ENCODE assay signal across 11 cellular contexts in the genomic region with DNA sequence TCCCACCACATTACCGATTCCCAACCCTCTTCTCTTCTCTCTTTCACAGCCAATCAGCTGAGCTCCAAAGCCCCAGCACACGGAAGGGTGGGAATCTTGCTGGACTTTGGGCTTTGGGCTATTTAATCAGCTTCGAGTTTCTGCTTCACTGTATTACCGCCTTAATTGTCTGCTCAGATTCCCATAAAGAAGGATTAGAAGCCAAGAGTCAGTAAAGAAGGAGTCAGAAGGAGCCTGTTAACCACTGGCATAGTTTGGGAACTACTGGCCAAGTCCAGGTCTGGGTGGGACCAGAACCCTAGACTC. TPM values are rescaled to one million over a fixed set of nuclear protein-coding genes. Genes with fewer than 3 reads are reported as not detected.
DNase-seq lines count a peak whose midpoint lies in the region; ATAC-seq, FAIRE-seq and TF ChIP-seq lines count a peak whose summit lies in the region.
"Had no signal": no experiment of that assay in that cellular context is flagged by ENCODE, and none has a peak within 500 bp of the region (broad histone marks: within the 10 kb centered on the region; RNA-seq: fewer than 3 reads in every experiment).

No MANE protein-coding gene starts in this region.

- no peak for TF ChIP-seq EP300 in H1 (IDR thresholded peaks at IDR 0.05; ENCODE audit: borderline replicate concordance in 1 of 2, low read depth in 2 of 2, low read length in 2 of 2)

- no peaks in the 10 kb centered on the region for H3K9me3 Mint-ChIP-seq in activated naive CD4-positive, alpha-beta T cell treated with anti-CD3 and anti-CD28 coated beads, Interleukin-2, amount 50 U/mL, for 72 hours
- no peaks in the 10 kb centered on the region for H3K9me3 Mint-ChIP-seq in stimulated activated memory B cell treated with anti-CD40 and anti-IgM and Interleukin-4, amounts not matched to agents 10 μg/mL and 1 μg/mL and 100 μg/mL, for 72 hours
- H3K9me3 Mint-ChIP-seq: activated T-cell treated with anti-CD3 and anti-CD28 coated beads, Interleukin-2, amount 50 U/mL, for 4 hours had no signal

- no peak overlapping the region for H3K14ac ChIP-seq in H1 (ENCODE audit: insufficient read length)

- CTCF ChIA-PET in H1 (lab: Charles Lee; ENCODE audit: partially characterized antibody): interaction anchor here (0.6 to 13.7 kb wide), 7 partner anchors 9 to 560 kb away, joined by 3 to 191 read pairs (median 3); a partner anchor contains a TSS

- H4K8ac ChIP-seq in H1 (ENCODE audit: extremely low read depth, insufficient read depth, low read length): no peak overlapping the region
- H4K8ac ChIP-seq in mesendoderm (ENCODE audit: low read depth, low read length): no peak overlapping the region

- H3K4ac ChIP-seq in H1 (replicated peaks; ENCODE audit: insufficient read length, low read depth, low read length) (no peak overlapping the region), mesendoderm (ENCODE audit: low read depth, low read length) (no peak overlapping the region)

- WGBS in H1 (ENCODE audit: extremely low coverage in 1 of 2, insufficient coverage in 1 of 2, insufficient read length in 1 of 2, insufficient replicate concordance in 2 of 2, low coverage in 1 of 2, low lambda C conversion rate in 2 of 2, missing lambda C conversion rate in 1 of 2), 2 experiments: 22% methylated on average over 4 of the region's 4 CpGs; no CpG with 5 or more reads in 1 of the 2 experiments
- WGBS in mesendoderm (ENCODE audit: extremely low coverage, insufficient coverage, low lambda C conversion rate): no CpG with 5 or more reads among the region's 4 CpGs

- no peaks in the 10 kb centered on the region; the same call in 1 of the 2 replicates for H3K79me1 ChIP-seq in H1 (ENCODE audit: low read depth, low read length)
- no peaks in the 10 kb centered on the region for H3K79me1 ChIP-seq in mesendoderm (ENCODE audit: low read length)

- H3K23ac ChIP-seq in H1 (ENCODE audit: insufficient read length) (no peak overlapping the region), mesendoderm (ENCODE audit: low read length) (no peak overlapping the region)

- intact Hi-C loops in left ventricle myocardium superior (cut with micrococcal nuclease) (loop anchor here (10.0 kb wide), 2 partner anchors 166 to 224 kb away; no protein-coding TSS in a partner anchor), upper lobe of right lung (cut with DNase I) (no loop called here)

- H2BK5ac ChIP-seq in H1 (ENCODE audit: low read depth, low read length) (0 out of 2 replicates have a peak overlapping the region, but pooled peaks have one; percentile 47), mesendoderm (ENCODE audit: low read length) (no peak overlapping the region)

- H3K18ac ChIP-seq in H1 (ENCODE audit: extremely low read depth, low read length) (0 out of 2 replicates have a peak overlapping the region, but pooled peaks have one; percentile 0), mesendoderm (ENCODE audit: low read length) (peak overlapping the region; percentile 16)

- no peaks in the 10 kb centered on the region for H3K36me3 ChIP-seq in cardiac muscle cell
- H3K36me3 ChIP-seq in H1 (ENCODE audit: control insufficient read depth in 2 of 4, insufficient read depth in 4 of 4, low read length in 3 of 4): peaks cover 5 to 15% (median 9%) of the 10 kb centered on the region in 4 experiments; a peak in 6 of 8 replicates
- peaks cover 25% of the 10 kb centered on the region for H3K36me3 ChIP-seq in mesendoderm (ENCODE audit: control insufficient read depth, insufficient read depth, low read length)
- peaks cover 16% of the 10 kb centered on the region for H3K36me3 ChIP-seq in upper lobe of right lung

- POLR2A ChIA-PET in H1 (lab: Charles Lee; ENCODE audit: partially characterized antibody): interaction anchor here (0.6 to 10.7 kb wide), 11 partner anchors 10 to 383 kb away, joined by 3 to 137 read pairs (median 3); no protein-coding TSS in a partner anchor

- H3K9me3 ChIP-seq in cardiac muscle cell (ENCODE audit: low read depth) (no peaks in the 10 kb centered on the region), H1 (ENCODE audit: insufficient read depth in 2 of 2, low read depth in 1 of 2, low read length in 1 of 2) (no peaks in the 10 kb centered on the region), upper lobe of right lung (no peaks in the 10 kb centered on the region)

- TF ChIP-seq RAD21 in H1 (IDR thresholded peaks at IDR 0.05 in 1 of 2, conservative IDR thresholded peaks at IDR 0.05 in 1 of 2; ENCODE audit: low read depth in 2 of 2, low read length in 2 of 2): no peak

- H3K9ac ChIP-seq in H1 (replicated peaks in 1 of 4; ENCODE audit: extremely low read depth in 1 of 4, low read depth in 3 of 4, low read length in 3 of 4) (no peak overlapping the region; a peak in 1 of 7 replicates), mesendoderm (ENCODE audit: low read length) (peak overlapping the region; percentile 100)

- H3K27ac Mint-ChIP-seq in activated naive CD4-positive, alpha-beta T cell treated with anti-CD3 and anti-CD28 coated beads, Interleukin-2, amount 50 U/mL, for 72 hours: no peak overlapping the region
- H3K27ac Mint-ChIP-seq in stimulated activated memory B cell treated with anti-CD40 and anti-IgM and Interleukin-4, amounts not matched to agents 10 μg/mL and 1 μg/mL and 100 μg/mL, for 72 hours: no peak overlapping the region
- H3K27ac Mint-ChIP-seq: naive thymus-derived CD4-positive, alpha-beta T cell had no signal

- H2BK120ac ChIP-seq in H1 (replicated peaks; ENCODE audit: low read depth, low read length): no peak overlapping the region
- H2BK120ac ChIP-seq in mesendoderm (ENCODE audit: low read depth, low read length): no peak overlapping the region

- H3K23me2 ChIP-seq in H1 (ENCODE audit: low read depth, low read length): peaks cover 24% of the 10 kb centered on the region

- no peak for TF ChIP-seq CTCF in cardiac muscle cell (IDR thresholded peaks at IDR 0.05; ENCODE audit: low read depth, low read length)
- TF ChIP-seq CTCF in H1 (IDR thresholded peaks at IDR 0.05; ENCODE audit: control extremely low read depth in 1 of 3, insufficient read depth in 1 of 3, low read depth in 1 of 3, low read length in 3 of 3): no peak
- TF ChIP-seq CTCF in upper lobe of right lung (IDR thresholded peaks at IDR 0.05): no peak

- no peak for TF ChIP-seq POLR2A in H1 (IDR thresholded peaks at IDR 0.05; ENCODE audit: control extremely low read depth in 1 of 2, low read depth in 2 of 2, low read length in 2 of 2)

- no peak overlapping the region for H3K56ac ChIP-seq in H1 (replicated peaks; ENCODE audit: insufficient read length, low read depth, low read length)
- H3K56ac ChIP-seq in mesendoderm (ENCODE audit: low read length): peak overlapping the region; percentile 94

- no peak overlapping the region for H2BK12ac ChIP-seq in H1 (ENCODE audit: low read depth, low read length)

- ATAC-seq in left ventricle myocardium superior (no peak), upper lobe of right lung (no peak)
- no peak for ATAC-seq in activated naive CD4-positive, alpha-beta T cell treated with anti-CD3 and anti-CD28 coated beads, Interleukin-2, amount 50 U/mL, for 72 hours
- no peak for ATAC-seq in stimulated activated memory B cell treated with anti-CD40 and anti-IgM and Interleukin-4, amounts not matched to agents 10 μg/mL and 1 μg/mL and 100 μg/mL, for 72 hours
- ATAC-seq: activated T-cell treated with anti-CD3 and anti-CD28 coated beads, Interleukin-2, amount 50 U/mL, for 4 hours; naive thymus-derived CD4-positive, alpha-beta T cell had no signal

- H3K79me2 ChIP-seq in H1 (ENCODE audit: control insufficient read depth in 1 of 2, insufficient read depth in 2 of 2, low read length in 2 of 2): peaks cover 85 to 95% of the 10 kb centered on the region in 2 experiments
- H3K79me2 ChIP-seq in mesendoderm (ENCODE audit: control insufficient read depth, insufficient read depth, low read length): peaks cover 94% of the 10 kb centered on the region

- no peak overlapping the region for H2BK20ac ChIP-seq in H1 (ENCODE audit: low read length)

- H3K4me1 ChIP-seq in cardiac muscle cell (ENCODE audit: low read depth) (peaks cover 56% of the 10 kb centered on the region), H1 (replicated peaks in 1 of 4; ENCODE audit: control insufficient read depth in 3 of 4, insufficient read depth in 4 of 4, low read length in 3 of 4) (peaks cover 13 to 36% (median 20%) of the 10 kb centered on the region in 4 experiments), mesendoderm (ENCODE audit: control insufficient read depth, low read depth, low read length) (peaks cover 19% of the 10 kb centered on the region), upper lobe of right lung (peaks cover 66% of the 10 kb centered on the region)

- H3K27me3 ChIP-seq in cardiac muscle cell (no peaks in the 10 kb centered on the region), H1 (replicated peaks in 1 of 4; ENCODE audit: control insufficient read depth in 3 of 4, extremely low read depth in 1 of 4, insufficient read depth in 3 of 4, low read length in 3 of 4) (peaks cover 0 to 5% (median 0%) of the 10 kb centered on the region in 4 experiments; a peak in 2 of 7 replicates), mesendoderm (ENCODE audit: insufficient read depth, low read length, poor library complexity) (no peaks in the 10 kb centered on the region), upper lobe of right lung (peaks cover 8% of the 10 kb centered on the region)

- H2BK15ac ChIP-seq in H1 (ENCODE audit: low read length): no peak overlapping the region; the same call in 1 of the 2 replicates
- no peak overlapping the region for H2BK15ac ChIP-seq in mesendoderm (replicated peaks; ENCODE audit: low read depth)

- H3K4me1 Mint-ChIP-seq in stimulated activated memory B cell treated with anti-CD40 and anti-IgM and Interleukin-4, amounts not matched to agents 10 μg/mL and 1 μg/mL and 100 μg/mL, for 72 hours: peaks cover 21% of the 10 kb centered on the region

- H4K5ac ChIP-seq in H1 (ENCODE audit: insufficient read length, low read depth, low read length) (no peak overlapping the region), mesendoderm (ENCODE audit: low read length) (no peak overlapping the region)

- DNase-seq in cardiac muscle cell (ENCODE audit: low read depth in 1 of 2, low spot score in 1 of 2) (no peak), left ventricle myocardium superior (no peak), H1 (ENCODE audit: low read depth in 1 of 2, low spot score in 2 of 2) (no peak), mesendoderm (no peak), upper lobe of right lung (no peak), NCI-H187 (lab: John Stamatoyannopoulos, UW) (no peak)
- no peak for DNase-seq in activated naive CD4-positive, alpha-beta T cell treated with anti-CD3 and anti-CD28 coated beads, Interleukin-2, amount 50 U/mL, for 72 hours (ENCODE audit: low spot score in 2 of 2)
- DNase-seq: activated T-cell treated with anti-CD3 and anti-CD28 coated beads, Interleukin-2, amount 50 U/mL, for 4 hours; naive thymus-derived CD4-positive, alpha-beta T cell had no signal

- H2AK5ac ChIP-seq in H1 (ENCODE audit: low read depth, low read length) (no peak overlapping the region), mesendoderm (ENCODE audit: low read length) (no peak overlapping the region)

- H3K4me3 ChIP-seq in cardiac muscle cell: no peak overlapping the region
- peak overlapping the region in 3 of 4 experiments; percentile 43 to 59 (median 57); a peak in 6 of 8 replicates for H3K4me3 ChIP-seq in H1 (ENCODE audit: extremely low read depth in 1 of 4, insufficient read depth in 2 of 4, low read depth in 3 of 4, low read length in 4 of 4)
- peak overlapping the region; percentile 87 for H3K4me3 ChIP-seq in mesendoderm (ENCODE audit: low read length)
- peak overlapping the region; percentile 63 for H3K4me3 ChIP-seq in upper lobe of right lung

- H3K27me3 Mint-ChIP-seq in stimulated activated memory B cell treated with anti-CD40 and anti-IgM and Interleukin-4, amounts not matched to agents 10 μg/mL and 1 μg/mL and 100 μg/mL, for 72 hours: peaks cover 91% of the 10 kb centered on the region

- no peak overlapping the region for H2AFZ ChIP-seq in H1 (ENCODE audit: low read length)

- FAIRE-seq in H1 (lab: Jason Lieb, UNC): no peak

- peak overlapping the region; percentile 76 to 97 for H3K4me2 ChIP-seq in H1 (ENCODE audit: insufficient read depth in 1 of 2, low read depth in 2 of 2, low read length in 2 of 2)
- H3K4me2 ChIP-seq in mesendoderm (ENCODE audit: low read length): peak overlapping the region; percentile 74

- H4K20me1 ChIP-seq in H1 (replicated peaks in 1 of 2; ENCODE audit: control insufficient read depth in 1 of 2, insufficient read depth in 2 of 2, low read length in 2 of 2): peaks cover 45 to 62% of the 10 kb centered on the region in 2 experiments

- no peak overlapping the region for H4K91ac ChIP-seq in H1 (replicated peaks; ENCODE audit: insufficient read length, low read length)

- no peaks in the 10 kb centered on the region for H3K36me3 Mint-ChIP-seq in activated naive CD4-positive, alpha-beta T cell treated with anti-CD3 and anti-CD28 coated beads, Interleukin-2, amount 50 U/mL, for 72 hours
- H3K36me3 Mint-ChIP-seq in stimulated activated memory B cell treated with anti-CD40 and anti-IgM and Interleukin-4, amounts not matched to agents 10 μg/mL and 1 μg/mL and 100 μg/mL, for 72 hours: no peaks in the 10 kb centered on the region
- H3K36me3 Mint-ChIP-seq: naive thymus-derived CD4-positive, alpha-beta T cell had no signal

- no peak overlapping the region for H3K4me3 Mint-ChIP-seq in stimulated activated memory B cell treated with anti-CD40 and anti-IgM and Interleukin-4, amounts not matched to agents 10 μg/mL and 1 μg/mL and 100 μg/mL, for 72 hours
- H3K4me3 Mint-ChIP-seq: activated T-cell treated with anti-CD3 and anti-CD28 coated beads, Interleukin-2, amount 50 U/mL, for 4 hours; naive thymus-derived CD4-positive, alpha-beta T cell had no signal

- H3K27ac ChIP-seq in cardiac muscle cell (peak overlapping the region; percentile 27), H1 (ENCODE audit: low read depth, low read length) (no peak overlapping the region), mesendoderm (ENCODE audit: low read depth, low read length) (peak overlapping the region; percentile 31), upper lobe of right lung (peak overlapping the region; percentile 42)
- H3K27ac ChIP-seq: HL-60 had no signal

RNA-seq across cellular contexts. Expression of a gene that starts 4.4 kb away (rescaled TPM):
- 10.0 and 11.0 TPM in 2 replicates for total RNA-seq in cardiac muscle cell
- polyA plus RNA-seq in cardiac muscle cell: 4.4 and 7.3 TPM in 2 replicates
- 8.3 TPM for total RNA-seq in left ventricle myocardium superior
- 98.2 and 113 TPM in 2 replicates for total RNA-seq in H1 (2021; fragmentation: NEBNext Ultra II Directional; extraction: Animal tissue kit (Norgen Biotek cat#: 25700))
- polyA plus RNA-seq in H1 (2011; rRNA removed): 59.1 and 80.0 TPM in 2 replicates
- polyA plus RNA-seq in H1 (2011; cell fraction: cytosol; rRNA removed): 30.4 TPM
- 77.2 TPM for polyA plus RNA-seq in H1 (2011; cell fraction: nucleus; rRNA removed)
- polyA plus RNA-seq in H1 (2012, experiment 1 of 2): 48.8 to 66.0 TPM (median 56.2 TPM) in 4 replicates
- 30.7 TPM for polyA plus RNA-seq in H1 (2012, experiment 2 of 2)
- 97.0 TPM for polyA plus RNA-seq in H1 (2013, experiment 1 of 2)
- 102 TPM for polyA plus RNA-seq in H1 (2013, experiment 2 of 2)
- polyA minus RNA-seq in H1 (2011; rRNA and poly(A)+ RNA removed): 78.2 and 94.7 TPM in 2 replicates
- polyA minus RNA-seq in H1 (2011; cell fraction: cytosol; rRNA and poly(A)+ RNA removed): 44.6 TPM
- 95.5 TPM for polyA minus RNA-seq in H1 (2011; cell fraction: nucleus; rRNA and poly(A)+ RNA removed)
- polyA plus RNA-seq in mesendoderm (2013, experiment 1 of 2): 72.5 TPM
- polyA plus RNA-seq in mesendoderm (2013, experiment 2 of 2): 71.1 TPM
- total RNA-seq in upper lobe of right lung: 89.8 TPM
- total RNA-seq in activated naive CD4-positive, alpha-beta T cell treated with anti-CD3 and anti-CD28 coated beads, Interleukin-2, amount 50 U/mL, for 72 hours: under 1 TPM; 0.16 to 0.51 TPM
- polyA plus RNA-seq: naive thymus-derived CD4-positive, alpha-beta T cell had no signal
